In genomic region chr17:18363021-18363941, GRCh38 we compare ENCODE assay signal across 8 cellular contexts. TPM values are rescaled to one million over a fixed set of nuclear protein-coding genes. Genes with fewer than 3 reads are reported as not detected.
DNase-seq lines count a peak whose midpoint lies in the region; ATAC-seq lines count a peak whose summit lies in the region.

TSS of gene SHMT1 (minus strand) at chr17:18363550. CDS start at chr17:18355981, 7,569 bp downstream.

- ATAC-seq in GM19463 (IDR thresholded peaks at IDR 0.05; ENCODE audit: unreplicated experiment): peak; percentile 97

- DNase-seq in CMK (ENCODE audit: low read depth) (peak; percentile 82), HPDE6-E6E7 (ENCODE audit: extremely low spot score) (peak; percentile 93), NK-92 (lab: John Stamatoyannopoulos, UW; ENCODE audit: unreplicated experiment) (peak; percentile 35), lung microvascular endothelial cell (ENCODE audit: low read depth in 2 of 2) (peak; percentile 86 to 91)
- DNase-seq in activated CD8-positive, alpha-beta memory T cell treated with anti-CD3 and anti-CD28 coated beads for 24 hours: peak; percentile 95
- peak; percentile 87 for DNase-seq in effector CD4-positive, alpha-beta T cell
- peak; percentile 78 to 80 (median 79) for DNase-seq in stimulated activated CD4-positive, alpha-beta T cell treated with anti-CD3 and anti-CD28 coated beads, TNF-alpha, amount 100 ng/mL, for 4 hours (ENCODE audit: low read depth in 3 of 3)

RNA-seq across cellular contexts. Expression of gene SHMT1, which starts in this region (rescaled TPM):
- 7.4 and 9.3 TPM in 2 replicates for total RNA-seq in lung microvascular endothelial cell

Comparison
In these comparisons a context has a peak if more than half of its experiments do, and no peak if none do; other contexts are left out.
1. Peak in every context shown above with its lines: DNase-seq and ATAC-seq.
2. DNase-seq: peak in every context shown above with its lines; median percentile 95 in activated CD8-positive, alpha-beta memory T cell treated with anti-CD3 and anti-CD28 coated beads for 24 hours; 93 in HPDE6-E6E7; 88 in lung microvascular endothelial cell; 87 in effector CD4-positive, alpha-beta T cell; 82 in CMK; 79 in stimulated activated CD4-positive, alpha-beta T cell treated with anti-CD3 and anti-CD28 coated beads, TNF-alpha, amount 100 ng/mL, for 4 hours; 35 in NK-92.